11 cellular contexts compared by ENCODE assay signal in the genomic region with DNA sequence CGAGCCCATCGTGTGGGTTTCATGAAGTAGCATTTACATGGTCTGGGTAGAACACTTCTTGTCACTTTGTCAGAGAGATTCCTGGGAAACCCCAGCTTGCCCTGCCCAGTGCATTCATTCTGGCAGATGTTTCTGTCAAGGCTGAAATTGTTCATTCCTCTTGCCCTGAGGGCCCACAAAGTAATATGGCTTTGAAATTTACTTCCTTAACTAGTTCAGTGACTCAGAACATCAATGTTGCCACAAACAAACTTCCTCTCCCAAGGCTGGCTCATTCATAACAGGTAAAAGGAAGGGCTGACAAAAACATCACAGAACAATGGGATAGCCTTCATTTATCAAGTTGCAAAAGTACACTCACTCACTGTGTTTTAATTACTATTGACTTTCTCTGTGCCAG. TPM values are rescaled to one million over a fixed set of nuclear protein-coding genes. Genes with fewer than 3 reads are reported as not detected.
A peak's percentile ranks its signal among the peaks of the same experiment; 100 is the strongest.
DNase-seq lines count a peak whose midpoint lies in the region; ATAC-seq and TF ChIP-seq lines count a peak whose summit lies in the region.
"Had no signal": no experiment of that assay in that cellular context is flagged by ENCODE, and none has a peak within 500 bp of the region (broad histone marks: within the 10 kb centered on the region; RNA-seq: fewer than 3 reads in every experiment).

No MANE protein-coding gene starts in this region.

- no peaks in the 10 kb centered on the region for H3K9me3 ChIP-seq in PC-9 (ENCODE audit: insufficient read depth, low read depth)
- no peaks in the 10 kb centered on the region for H3K9me3 ChIP-seq in subcutaneous abdominal adipose tissue (ENCODE audit: control insufficient read depth in 5 of 5, low read length in 5 of 5)

- no peak for DNase-seq in activated CD8-positive, alpha-beta memory T cell treated with anti-CD3 and anti-CD28 coated beads, Interleukin-2, amount 10 ng/mL, durations not matched to agents 7 days and 5 days
- DNase-seq in activated CD8-positive, alpha-beta memory T cell treated with anti-CD3 and anti-CD28 coated beads, Interleukin-2, amount 50 U/mL, for 4 hours, result no peak
- DNase-seq in PC-9 (peak; percentile 76 to 99), epithelial cell of proximal tubule (ENCODE audit: low read depth) (peak; percentile 61), DMS 273 (lab: John Stamatoyannopoulos, UW; ENCODE audit: unreplicated experiment) (no peak)
- DNase-seq: amniotic stem cell, H9, NCI-H524 treated with DMSO at 0.1 percent for 48 hours had no signal

- no peak for ATAC-seq in activated CD8-positive, alpha-beta memory T cell treated with anti-CD3 and anti-CD28 coated beads, Interleukin-2, amount 10 ng/mL, durations not matched to agents 7 days and 5 days
- ATAC-seq in GM19328 (IDR thresholded peaks at IDR 0.05; ENCODE audit: unreplicated experiment) (no peak), HG02852 (IDR thresholded peaks at IDR 0.05; ENCODE audit: unreplicated experiment) (no peak)

- H3K27ac Mint-ChIP-seq in activated CD8-positive, alpha-beta memory T cell treated with anti-CD3 and anti-CD28 coated beads, Interleukin-2, amount 10 ng/mL, durations not matched to agents 7 days and 5 days, result peak overlapping the region; percentile 5
- H3K27ac Mint-ChIP-seq: H9 had no signal

- intact Hi-C loops in PC-9 (cut with micrococcal nuclease; ENCODE audit: unreplicated experiment), result loop anchor here (1.0 to 10.0 kb wide), 2 partner anchors 72 to 323 kb away; no protein-coding TSS in a partner anchor

- H3K4me1 ChIP-seq in PC-9 (replicated peaks; ENCODE audit: insufficient read depth) (peaks cover 30% of the 10 kb centered on the region), subcutaneous abdominal adipose tissue (ENCODE audit: control insufficient read depth in 5 of 5, insufficient read depth in 5 of 5, low read length in 5 of 5) (peaks cover 10 to 46% (median 33%) of the 10 kb centered on the region in 5 donors)

- H3K4me1 Mint-ChIP-seq in activated CD8-positive, alpha-beta memory T cell treated with anti-CD3 and anti-CD28 coated beads, Interleukin-2, amount 10 ng/mL, durations not matched to agents 7 days and 5 days, result peaks cover 14% of the 10 kb centered on the region

- H3K4me3 ChIP-seq in PC-9 (no peak overlapping the region), epithelial cell of proximal tubule (ENCODE audit: low read depth, low read length) (no peak overlapping the region), subcutaneous abdominal adipose tissue (ENCODE audit: low read depth in 1 of 5, low read length in 5 of 5) (no peak overlapping the region)

- POLR2A ChIA-PET in PC-9 (lab: Charles Lee; ENCODE audit: unreplicated experiment), result no interaction called here

- no peak overlapping the region for H3K9ac ChIP-seq in subcutaneous abdominal adipose tissue (ENCODE audit: low read length in 5 of 5)

- no TSS peak for BruUV-seq in PC-9 (replicated peaks; lab: Mats Ljungman, UMichigan)

- CTCF ChIA-PET in activated CD8-positive, alpha-beta memory T cell treated with anti-CD3 and anti-CD28 coated beads, Interleukin-2, amount 10 ng/mL, durations not matched to agents 7 days and 5 days (lab: Charles Lee), result interaction anchor here (1.0 to 3.8 kb wide), 4 partner anchors 11 to 122 kb away, joined by 4 to 14 read pairs (median 10); no protein-coding TSS in a partner anchor
- CTCF ChIA-PET in PC-9 (lab: Charles Lee), result no interaction called here

- H3K4me2 ChIP-seq in PC-9, result peak overlapping the region; percentile 58

- H2AFZ ChIP-seq in PC-9, result no peak overlapping the region

- TF ChIP-seq CTCF in PC-9 (conservative IDR thresholded peaks at IDR 0.05) (no peak), epithelial cell of proximal tubule (conservative IDR thresholded peaks at IDR 0.05; ENCODE audit: low read depth, low read length) (no peak)

- H3K79me2 ChIP-seq in PC-9 (ENCODE audit: low read depth), result no peaks in the 10 kb centered on the region

- H3K36me3 ChIP-seq in PC-9 (ENCODE audit: low read depth) (no peaks in the 10 kb centered on the region), subcutaneous abdominal adipose tissue (ENCODE audit: control insufficient read depth in 5 of 5, insufficient read depth in 5 of 5, low read length in 5 of 5) (no peaks in the 10 kb centered on the region)

- H3K9me2 ChIP-seq in PC-9 (ENCODE audit: insufficient read depth), result no peaks in the 10 kb centered on the region

- H4K20me1 ChIP-seq in PC-9 (ENCODE audit: insufficient read depth), result no peaks in the 10 kb centered on the region

- H3K4me3 Mint-ChIP-seq in activated CD8-positive, alpha-beta memory T cell treated with anti-CD3 and anti-CD28 coated beads, Interleukin-2, amount 10 ng/mL, durations not matched to agents 7 days and 5 days, result no peak overlapping the region
- H3K4me3 Mint-ChIP-seq: H9 had no signal

- H3K27me3 Mint-ChIP-seq in activated CD8-positive, alpha-beta memory T cell treated with anti-CD3 and anti-CD28 coated beads, Interleukin-2, amount 10 ng/mL, durations not matched to agents 7 days and 5 days, result peaks cover 5% of the 10 kb centered on the region

- H3K9me3 Mint-ChIP-seq in activated CD8-positive, alpha-beta memory T cell treated with anti-CD3 and anti-CD28 coated beads, Interleukin-2, amount 10 ng/mL, durations not matched to agents 7 days and 5 days (ENCODE audit: low read depth), result no peaks in the 10 kb centered on the region
- H3K9me3 Mint-ChIP-seq: H9 had no signal

- peak overlapping the region; percentile 93 for H3K27ac ChIP-seq in PC-9
- H3K27ac ChIP-seq in subcutaneous abdominal adipose tissue (ENCODE audit: low read depth, low read length), result peak overlapping the region; percentile 44

- no peaks in the 10 kb centered on the region for H3K27me3 ChIP-seq in PC-9 (ENCODE audit: insufficient read depth, low read depth)
- no peaks in the 10 kb centered on the region for H3K27me3 ChIP-seq in subcutaneous abdominal adipose tissue (ENCODE audit: control insufficient read depth in 5 of 5, insufficient read depth in 4 of 5, low read length in 5 of 5)

- no peaks in the 10 kb centered on the region for H3K36me3 Mint-ChIP-seq in activated CD8-positive, alpha-beta memory T cell treated with anti-CD3 and anti-CD28 coated beads, Interleukin-2, amount 10 ng/mL, durations not matched to agents 7 days and 5 days

- H3F3A ChIP-seq in PC-9 (ENCODE audit: insufficient read depth, low read depth), result peaks cover 27% of the 10 kb centered on the region

RNA-seq across cellular contexts. Expression of gene KIAA0040, which starts 5.0 kb away (rescaled TPM):
- 10 to 100 TPM; 54.8 to 64.3 TPM for total RNA-seq in activated CD8-positive, alpha-beta memory T cell treated with anti-CD3 and anti-CD28 coated beads, Interleukin-2, amount 10 ng/mL, durations not matched to agents 7 days and 5 days
- 8.8 and 9.5 TPM in 2 replicates for total RNA-seq in PC-9 (2021)
- 4.2 and 5.4 TPM in 2 replicates for total RNA-seq in epithelial cell of proximal tubule

Comparison
In these comparisons a context has a peak if more than half of its experiments do, and no peak if none do; other contexts are left out.
1. DNase-seq: peak in PC-9 (2 of 2) and epithelial cell of proximal tubule (single experiment); none in activated CD8-positive, alpha-beta memory T cell treated with anti-CD3 and anti-CD28 coated beads, Interleukin-2, amount 10 ng/mL, durations not matched to agents 7 days and 5 days (single experiment), activated CD8-positive, alpha-beta memory T cell treated with anti-CD3 and anti-CD28 coated beads, Interleukin-2, amount 50 U/mL, for 4 hours (single experiment) and DMS 273 (single experiment).